24 cellular contexts compared by ENCODE assay signal in genomic region chr13:64538711-64539110, GRCh38.
DNase-seq lines count a peak whose midpoint lies in the region; ATAC-seq and TF ChIP-seq lines count a peak whose summit lies in the region.
"Had no signal": no experiment of that assay in that cellular context is flagged by ENCODE, and none has a peak within 500 bp of the region (broad histone marks: within the 10 kb centered on the region; RNA-seq: fewer than 3 reads in every experiment).

No MANE protein-coding gene starts in this region.

- 0 out of 2 replicates have a peak, but pooled peaks cover 4% of the 10 kb centered on the region for H3K4me1 ChIP-seq in PC-3 (ENCODE audit: insufficient read depth, low read length)
- H3K4me1 ChIP-seq: A549, BLaER1, Caco-2 had no signal

- ATAC-seq in PC-3 (peak; percentile 40; the same call in 1 of the 2 replicates), GM19452 (IDR thresholded peaks at IDR 0.05; ENCODE audit: unreplicated experiment) (no peak)
- ATAC-seq: A549, HepG2, Right ventricle myocardium inferior, T-helper 17 cell had no signal

- DNase-seq in ELR (ENCODE audit: low read depth): peak; percentile 21
- peak; percentile 6 for DNase-seq in PC-3
- DNase-seq in epithelial cell of esophagus (ENCODE audit: low read depth): peak; percentile 9
- DNase-seq in D341Med (ENCODE audit: low spot score): no peak
- DNase-seq in AML-193 (lab: John Stamatoyannopoulos, UW): no peak
- DNase-seq in SKM-1 (lab: John Stamatoyannopoulos, UW; ENCODE audit: unreplicated experiment): no peak
- DNase-seq: Caco-2; CD4-positive, alpha-beta memory T cell; DMS153; GF-D8; KG1; NCI-H1092 treated with DMSO at 0.1 percent for 48 hours; NCI-H1436 treated with DMSO at 0.1 percent for 48 hours; NCI-H1930; NCI-H226; NCI-H510A treated with DMSO at 0.1 percent for 48 hours; NCI-H774; SW 1271; T-helper 17 cell had no signal

- H3K36me3 ChIP-seq in PC-3 (ENCODE audit: low read depth, low read length): no peaks in the 10 kb centered on the region
- H3K36me3 ChIP-seq: BLaER1 had no signal

- H3K4me3 ChIP-seq in PC-3 (ENCODE audit: low read length): no peak overlapping the region
- H3K4me3 ChIP-seq in epithelial cell of esophagus (ENCODE audit: low read length): no peak overlapping the region
- H3K4me3 ChIP-seq: A549, BLaER1 had no signal

- H3K79me2 ChIP-seq in PC-3 (ENCODE audit: low read length): no peaks in the 10 kb centered on the region

- no peak overlapping the region for H3K9ac ChIP-seq in PC-3 (ENCODE audit: low read length)
- H3K9ac ChIP-seq: BLaER1 had no signal

- no peak for TF ChIP-seq CTCF in PC-3 (conservative IDR thresholded peaks at IDR 0.05; ENCODE audit: low read depth, low read length)
- TF ChIP-seq CTCF in epithelial cell of esophagus (IDR thresholded peaks at IDR 0.05; ENCODE audit: insufficient read depth, low read depth, low read length, missing control alignments): no peak

- intact Hi-C loops in PC-3 (cut with micrococcal nuclease): loop anchor here (1.0 kb wide), 1 partner anchor 185 kb away; no protein-coding TSS in a partner anchor

- no peak overlapping the region for H3K4me2 ChIP-seq in PC-3 (ENCODE audit: low read length)
- H3K4me2 ChIP-seq: A549, BLaER1 had no signal

- POLR2A ChIA-PET in PC-3 (lab: Charles Lee; ENCODE audit: unreplicated experiment): no interaction called here

- H3K9me3 ChIP-seq in PC-3 (ENCODE audit: low read length): no peaks in the 10 kb centered on the region
- H3K9me3 ChIP-seq: A549, BLaER1 had no signal

- no peaks in the 10 kb centered on the region for H3K27me3 ChIP-seq in PC-3 (ENCODE audit: low read length)
- H3K27me3 ChIP-seq: BLaER1 had no signal

- no peaks in the 10 kb centered on the region for H3K9me2 ChIP-seq in PC-3 (replicated peaks; ENCODE audit: low read length)

- CTCF ChIA-PET in PC-3 (lab: Charles Lee): no interaction called here

- no peak overlapping the region for H2AFZ ChIP-seq in PC-3 (ENCODE audit: low read length)

- BruUV-seq in PC-3 (replicated peaks; lab: Mats Ljungman, UMichigan): no TSS peak

- no peaks in the 10 kb centered on the region for H3F3A ChIP-seq in PC-3 (ENCODE audit: low read length, unreplicated experiment)

- no peaks in the 10 kb centered on the region for H4K20me1 ChIP-seq in PC-3 (ENCODE audit: low read length)
- H4K20me1 ChIP-seq: BLaER1 had no signal

- H3K27ac ChIP-seq in PC-3 (ENCODE audit: low read length): no peak overlapping the region
- H3K27ac ChIP-seq: A549, BLaER1 had no signal

Comparison
In these comparisons a context has a peak if more than half of its experiments do, and no peak if none do; other contexts are left out.
1. DNase-seq: peak in ELR (single experiment), PC-3 (single experiment) and epithelial cell of esophagus (single experiment); none in D341Med (single experiment), AML-193 (0 of 2) and SKM-1 (single experiment).